In genomic region chr3:14488286-14489036, GRCh38 we compare ENCODE assay signal across 20 cellular contexts. TPM values are rescaled to one million over a fixed set of nuclear protein-coding genes. Genes with fewer than 3 reads are reported as not detected.
DNase-seq lines count a peak whose midpoint lies in the region; ATAC-seq and TF ChIP-seq lines count a peak whose summit lies in the region.
"Had no signal": no experiment of that assay in that cellular context is flagged by ENCODE, and none has a peak within 500 bp of the region (broad histone marks: within the 10 kb centered on the region; RNA-seq: fewer than 3 reads in every experiment).

No MANE protein-coding gene starts in this region.

- H3K4me3 ChIP-seq in IMR-90 (ENCODE audit: insufficient read depth, low read depth, low read length) (no peak overlapping the region), trophoblast cell (ENCODE audit: low read depth, low read length) (no peak overlapping the region)
- H3K4me3 ChIP-seq: ovary, smooth muscle cell, vagina had no signal

- intact Hi-C loops in IMR-90 (cut with micrococcal nuclease) = no loop called here
- intact Hi-C loops in activated CD8-positive, alpha-beta T cell treated with anti-CD3 and anti-CD28 coated beads for 36 hours (cut with micrococcal nuclease) = no loop called here

- H2BK15ac ChIP-seq in IMR-90 (ENCODE audit: low read depth, low read length) = no peak overlapping the region

- in situ Hi-C loops in IMR-90 (cut with MboI; ENCODE audit: low sequenced_read_pairs) = no loop called here

- peaks cover 42% of the 10 kb centered on the region for H3K36me3 ChIP-seq in IMR-90 (ENCODE audit: control insufficient read depth, insufficient read depth, low read length)
- peaks cover 39 to 41% of the 10 kb centered on the region in 2 experiments for H3K36me3 ChIP-seq in trophoblast cell (ENCODE audit: control insufficient read depth in 1 of 2, insufficient read depth in 2 of 2, low read length in 2 of 2)
- H3K36me3 ChIP-seq: ovary had no signal

- no peaks in the 10 kb centered on the region for H3K9me3 Mint-ChIP-seq in activated CD8-positive, alpha-beta T cell treated with anti-CD3 and anti-CD28 coated beads for 36 hours
- H3K9me3 Mint-ChIP-seq: activated CD4-positive, alpha-beta memory T cell treated with anti-CD3 and anti-CD28 coated beads for 36 hours; central memory CD8-positive, alpha-beta T cell had no signal

- H4K8ac ChIP-seq in IMR-90 (ENCODE audit: low read depth in 2 of 2, low read length in 2 of 2) (peak overlapping the region in 1 of 2 experiments; percentile 56; a peak in 2 of 4 replicates), trophoblast cell (ENCODE audit: low read depth, low read length) (no peak overlapping the region)

- H3K36me3 Mint-ChIP-seq in activated CD8-positive, alpha-beta T cell treated with anti-CD3 and anti-CD28 coated beads for 36 hours (ENCODE audit: low read depth) = peaks cover 12% of the 10 kb centered on the region

- H3K27ac ChIP-seq in IMR-90 (ENCODE audit: insufficient read depth, low read length) (no peak overlapping the region), epithelial cell of prostate (peak overlapping the region; percentile 56), trophoblast cell (ENCODE audit: low read depth, low read length) (no peak overlapping the region)
- H3K27ac ChIP-seq: vagina had no signal

- H2BK120ac ChIP-seq in IMR-90 (ENCODE audit: low read depth, low read length) (no peak overlapping the region), trophoblast cell (ENCODE audit: insufficient read depth, low read length, poor library complexity) (no peak overlapping the region)

- POLR2A ChIA-PET in IMR-90 (lab: Charles Lee; ENCODE audit: unreplicated experiment) = no interaction called here
- POLR2A ChIA-PET in activated CD8-positive, alpha-beta T cell treated with anti-CD3 and anti-CD28 coated beads for 36 hours (lab: Charles Lee) = interaction anchor here (1.5 kb wide), 1 partner anchor 20 kb away, joined by 3 read pairs; no protein-coding TSS in a partner anchor

- no peaks in the 10 kb centered on the region for H3K27me3 ChIP-seq in IMR-90 (ENCODE audit: control insufficient read depth, insufficient read depth, low read length)
- H3K27me3 ChIP-seq in trophoblast cell (ENCODE audit: insufficient read depth, low read length) = no peaks in the 10 kb centered on the region
- H3K27me3 ChIP-seq: ovary, vagina had no signal

- H3K9me1 ChIP-seq in IMR-90 (ENCODE audit: insufficient read depth, low read length) = peaks cover 7% of the 10 kb centered on the region

- H2AFZ ChIP-seq in IMR-90 (replicated peaks; ENCODE audit: low read length, poor library complexity) (peak overlapping the region; percentile 38), trophoblast cell (ENCODE audit: insufficient read depth, low read length, poor library complexity) (no peak overlapping the region)

- BruUV-seq in IMR-90 (replicated peaks; lab: Mats Ljungman, UMichigan) = no TSS peak

- H3K4me1 ChIP-seq in IMR-90 (ENCODE audit: control insufficient read depth, insufficient read depth, low read length) = peaks cover 4% of the 10 kb centered on the region; the same call in 1 of the 2 replicates
- H3K4me1 ChIP-seq in trophoblast cell (ENCODE audit: control insufficient read depth in 1 of 2, insufficient read depth in 2 of 2, low read length in 2 of 2) = no peaks in the 10 kb centered on the region
- H3K4me1 ChIP-seq: vagina had no signal

- no peaks in the 10 kb centered on the region for H3K79me2 ChIP-seq in trophoblast cell (ENCODE audit: control insufficient read depth, insufficient read depth, low read length, poor library complexity)

- peak overlapping the region; percentile 0; the same call in 1 of the 2 replicates for H3K14ac ChIP-seq in IMR-90 (replicated peaks; ENCODE audit: low read depth, low read length)
- no peak overlapping the region for H3K14ac ChIP-seq in trophoblast cell (ENCODE audit: low read length)

- no peaks in the 10 kb centered on the region for H4K20me1 ChIP-seq in IMR-90 (ENCODE audit: insufficient read depth, low read length)

- no peak overlapping the region for H2BK5ac ChIP-seq in IMR-90 (ENCODE audit: low read depth, low read length, poor library complexity, severe bottlenecking)
- H2BK5ac ChIP-seq in trophoblast cell (ENCODE audit: low read depth, low read length, poor library complexity) = no peak overlapping the region

- H4K5ac ChIP-seq in IMR-90 (ENCODE audit: low read depth, low read length) = no peak overlapping the region

- no peak overlapping the region for H3K23ac ChIP-seq in IMR-90 (ENCODE audit: low read depth, low read length)
- H3K23ac ChIP-seq in trophoblast cell (ENCODE audit: low read length) = no peak overlapping the region

- H3K4me2 ChIP-seq in IMR-90 (ENCODE audit: low read depth, low read length) = no peak overlapping the region
- H3K4me2 ChIP-seq in trophoblast cell (ENCODE audit: low read length) = no peak overlapping the region
- H3K4me2 ChIP-seq: smooth muscle cell had no signal

- no peaks in the 10 kb centered on the region for H3K4me1 Mint-ChIP-seq in activated CD8-positive, alpha-beta T cell treated with anti-CD3 and anti-CD28 coated beads for 36 hours (ENCODE audit: low read depth)
- H3K4me1 Mint-ChIP-seq: central memory CD8-positive, alpha-beta T cell had no signal

- no peak overlapping the region for H3K56ac ChIP-seq in IMR-90 (ENCODE audit: extremely low read depth, insufficient read depth, low read length)

- dilution Hi-C loops in IMR-90 (cut with HindIII; ENCODE audit: low sequenced_read_pairs, unreplicated experiment) = no loop called here

- no peak overlapping the region for H3K18ac ChIP-seq in IMR-90 (ENCODE audit: low read depth, low read length)
- H3K18ac ChIP-seq in trophoblast cell (ENCODE audit: low read length) = no peak overlapping the region

- no peak for TF ChIP-seq POLR2A in IMR-90 (IDR thresholded peaks at IDR 0.05; ENCODE audit: low read depth, low read length)

- H3K9me3 ChIP-seq in IMR-90 (ENCODE audit: control insufficient read depth, insufficient read depth, low read length) = no peaks in the 10 kb centered on the region
- H3K9me3 ChIP-seq in trophoblast cell (ENCODE audit: insufficient read depth, low read depth, low read length) = peaks cover 2% of the 10 kb centered on the region
- H3K9me3 ChIP-seq: ovary, vagina had no signal

- peak overlapping the region; percentile 52; the same call in 1 of the 2 replicates for H4K91ac ChIP-seq in IMR-90 (ENCODE audit: insufficient read depth, low read depth, low read length)
- H4K91ac ChIP-seq in trophoblast cell (ENCODE audit: low read depth, low read length) = no peak overlapping the region

- H3K4ac ChIP-seq in IMR-90 (ENCODE audit: low read depth, low read length) (peak overlapping the region; percentile 57; the same call in 1 of the 2 replicates), trophoblast cell (ENCODE audit: low read depth, low read length) (no peak overlapping the region)

- no peak overlapping the region; the same call in 1 of the 2 replicates for H2BK20ac ChIP-seq in IMR-90 (ENCODE audit: low read depth, low read length)

- H4K12ac ChIP-seq in trophoblast cell (ENCODE audit: low read depth, low read length) = peak overlapping the region; percentile 15

- TF ChIP-seq CTCF in IMR-90 (conservative IDR thresholded peaks at IDR 0.05; ENCODE audit: low read depth, low read length) = no peak
- TF ChIP-seq CTCF in activated CD8-positive, alpha-beta T cell treated with anti-CD3 and anti-CD28 coated beads for 36 hours (IDR thresholded peaks at IDR 0.05) = no peak

- CTCF ChIA-PET in IMR-90 (lab: Yijun Ruan, JAX) = interaction anchor here (0.7 kb wide), 1 partner anchor 285 kb away, joined by 3 read pairs; no protein-coding TSS in a partner anchor
- CTCF ChIA-PET in activated CD8-positive, alpha-beta T cell treated with anti-CD3 and anti-CD28 coated beads for 36 hours (lab: Charles Lee) = no interaction called here

- ATAC-seq in IMR-90 (ENCODE audit: low read depth) (peak; percentile 24; the same call in 1 of the 2 replicates), HG02678 (IDR thresholded peaks at IDR 0.05; ENCODE audit: unreplicated experiment) (no peak)
- ATAC-seq in activated CD8-positive, alpha-beta T cell treated with anti-CD3 and anti-CD28 coated beads for 36 hours = no peak
- ATAC-seq: SK-N-SH treated with all-trans-retinoic acid at 6 μM for 48 hours had no signal

- H3K27ac Mint-ChIP-seq in activated CD8-positive, alpha-beta T cell treated with anti-CD3 and anti-CD28 coated beads for 36 hours = peak overlapping the region; percentile 69
- H3K27ac Mint-ChIP-seq: activated CD4-positive, alpha-beta memory T cell treated with anti-CD3 and anti-CD28 coated beads for 36 hours had no signal

- H3K9ac ChIP-seq in IMR-90 (ENCODE audit: low read depth, low read length) (no peak overlapping the region), trophoblast cell (ENCODE audit: low read length) (no peak overlapping the region)

- H3K79me1 ChIP-seq in IMR-90 (ENCODE audit: low read depth in 1 of 2, low read length in 2 of 2) = no peaks in the 10 kb centered on the region
- no peaks in the 10 kb centered on the region for H3K79me1 ChIP-seq in trophoblast cell (ENCODE audit: low read length)

- no peak overlapping the region for H2BK12ac ChIP-seq in trophoblast cell (ENCODE audit: low read length)

- 80% methylated on average over 1 of the region's 7 CpGs; no CpG with 5 or more reads in 1 of the 2 experiments for WGBS in IMR-90 (ENCODE audit: extremely low coverage in 2 of 2, insufficient read length in 1 of 2), 2 experiments
- no CpG with 5 or more reads among the region's 7 CpGs for WGBS in trophoblast cell (ENCODE audit: extremely low coverage, insufficient coverage, insufficient read length)

- no peaks in the 10 kb centered on the region for H3K27me3 Mint-ChIP-seq in activated CD8-positive, alpha-beta T cell treated with anti-CD3 and anti-CD28 coated beads for 36 hours
- H3K27me3 Mint-ChIP-seq: activated CD4-positive, alpha-beta memory T cell treated with anti-CD3 and anti-CD28 coated beads for 36 hours; central memory CD8-positive, alpha-beta T cell had no signal

- TF ChIP-seq RAD21 in IMR-90 (IDR thresholded peaks at IDR 0.05; ENCODE audit: low read length) = no peak

- no peak overlapping the region for H3K4me3 Mint-ChIP-seq in activated CD8-positive, alpha-beta T cell treated with anti-CD3 and anti-CD28 coated beads for 36 hours
- H3K4me3 Mint-ChIP-seq: activated CD4-positive, alpha-beta memory T cell treated with anti-CD3 and anti-CD28 coated beads for 36 hours; central memory CD8-positive, alpha-beta T cell had no signal

- H2AK5ac ChIP-seq in IMR-90 (ENCODE audit: low read depth, low read length) (no peak overlapping the region), trophoblast cell (ENCODE audit: low read length) (no peak overlapping the region)

- no peak for DNase-seq in IMR-90
- no peak for DNase-seq in activated CD8-positive, alpha-beta T cell treated with anti-CD3 and anti-CD28 coated beads for 36 hours
- DNase-seq in epithelial cell of prostate (ENCODE audit: low read depth, low spot score) = no peak
- DNase-seq in trophoblast cell = no peak
- no peak for DNase-seq in A172 (ENCODE audit: low spot score)
- no peak for DNase-seq in DMS53 (lab: John Stamatoyannopoulos, UW)
- DNase-seq: activated CD4-positive, alpha-beta memory T cell treated with anti-CD3 and anti-CD28 coated beads for 36 hours; activated effector memory CD4-positive, alpha-beta T cell treated with Interleukin-2 at 50 U/mL for 16 hours; DMS79; HCEC 1CT; mesendoderm; NCI-H146; NCI-H446 treated with DMSO at 0.1 percent for 48 hours; stimulated activated naive CD4-positive, alpha-beta T cell treated with Interleukin-2 at 50 U/mL for 16 hours had no signal

- peak overlapping the region; percentile 87 for H2AK9ac ChIP-seq in IMR-90 (replicated peaks; ENCODE audit: low read depth, low read length, poor library complexity)

RNA-seq across cellular contexts. Expression of gene GRIP2, which starts 51.7 kb away (rescaled TPM):
- total RNA-seq in IMR-90 (2012; rRNA removed) = under 0.01 TPM in 1 of 2 replicates, not detected in the other
- 0.05 and 0.17 TPM in 2 replicates for polyA plus RNA-seq in IMR-90 (2012; rRNA removed)
- polyA plus RNA-seq in IMR-90 (2012; cell fraction: cytosol; rRNA removed) = 0.02 TPM in 1 of 2 replicates, not detected in the other
- 0.25 and 0.34 TPM in 2 replicates for polyA plus RNA-seq in IMR-90 (2012; cell fraction: nucleus; rRNA removed; ENCODE audit: low replicate concordance)
- not detected for total RNA-seq in activated CD8-positive, alpha-beta T cell treated with anti-CD3 and anti-CD28 coated beads for 36 hours
- polyA plus RNA-seq in trophoblast cell (2013) = 0.19 and 0.23 TPM in 2 replicates
- total RNA-seq in A172 (2014; rRNA removed; shearing (Covaris generic)) = 0.10 TPM in 1 of 2 replicates, not detected in the other
- total RNA-seq: activated CD4-positive, alpha-beta memory T cell treated with anti-CD3 and anti-CD28 coated beads for 36 hours had no signal
